In genomic region chr1:201755200-201755599, GRCh38 we compare ENCODE assay signal across 19 cellular contexts.
DNase-seq lines count a peak whose midpoint lies in the region; ATAC-seq and TF ChIP-seq lines count a peak whose summit lies in the region.
"Had no signal": no experiment of that assay in that cellular context is flagged by ENCODE, and none has a peak within 500 bp of the region (broad histone marks: within the 10 kb centered on the region; RNA-seq: fewer than 3 reads in every experiment).

No MANE protein-coding gene starts in this region.

- TF ChIP-seq CTCF in left ventricle myocardium inferior (IDR thresholded peaks at IDR 0.05; ENCODE audit: borderline replicate concordance) (no peak), heart left ventricle (IDR thresholded peaks at IDR 0.05) (no peak), ascending aorta (IDR thresholded peaks at IDR 0.05) (no peak), PC-9 (conservative IDR thresholded peaks at IDR 0.05) (no peak)

- peaks cover 6% of the 10 kb centered on the region; the same call in 1 of the 2 replicates for H3F3A ChIP-seq in PC-9 (ENCODE audit: insufficient read depth, low read depth)

- 0 out of 2 replicates have a peak, but pooled peaks cover 3% of the 10 kb centered on the region for H3K79me2 ChIP-seq in PC-9 (ENCODE audit: low read depth)

- H3K9me2 ChIP-seq in PC-9 (ENCODE audit: insufficient read depth) = no peaks in the 10 kb centered on the region

- no peaks in the 10 kb centered on the region for H3K36me3 ChIP-seq in left ventricle myocardium inferior
- no peaks in the 10 kb centered on the region for H3K36me3 ChIP-seq in heart left ventricle
- no peaks in the 10 kb centered on the region for H3K36me3 ChIP-seq in ascending aorta
- no peaks in the 10 kb centered on the region for H3K36me3 ChIP-seq in subcutaneous abdominal adipose tissue (ENCODE audit: control insufficient read depth in 5 of 5, insufficient read depth in 5 of 5, low read length in 5 of 5)
- no peaks in the 10 kb centered on the region for H3K36me3 ChIP-seq in PC-9 (ENCODE audit: low read depth)
- H3K36me3 ChIP-seq: SJSA1 had no signal

- H2AFZ ChIP-seq in PC-9 = no peak overlapping the region

- H3K9ac ChIP-seq in subcutaneous abdominal adipose tissue (ENCODE audit: low read length in 5 of 5) = no peak overlapping the region

- H3K4me1 ChIP-seq in left ventricle myocardium inferior (peaks cover 100% of the 10 kb centered on the region), heart left ventricle (peaks cover 17 to 100% (median 95%) of the 10 kb centered on the region in 12 donors), ascending aorta (peaks cover 25 to 82% of the 10 kb centered on the region in 2 donors), subcutaneous abdominal adipose tissue (ENCODE audit: control insufficient read depth in 5 of 5, insufficient read depth in 5 of 5, low read length in 5 of 5) (peaks cover 2 to 98% (median 87%) of the 10 kb centered on the region in 5 donors), PC-9 (replicated peaks; ENCODE audit: insufficient read depth) (peaks cover 22% of the 10 kb centered on the region)

- no peak overlapping the region for H3K4me2 ChIP-seq in PC-9

- no peak for DNase-seq in left ventricle myocardium inferior
- no peak for DNase-seq in heart left ventricle
- no peak for DNase-seq in ascending aorta (ENCODE audit: low spot score in 2 of 2)
- DNase-seq in PC-9 = no peak
- DNase-seq in MV-4-11 (lab: John Stamatoyannopoulos, UW) = no peak
- DNase-seq: C1 segment of cervical spinal cord; CD8-positive, alpha-beta memory T cell; DMS79; IMR-90; Karpas-422; MG63; NCI-H1092; NCI-H146; NCI-H2029 treated with DMSO at 0.1 percent for 48 hours; NCI-H2171; NCI-H526 had no signal

- peak overlapping the region; percentile 70 for H3K27ac ChIP-seq in left ventricle myocardium inferior (replicated peaks)
- peak overlapping the region in 4 of 12 donors; percentile 11 to 66 (median 42) for H3K27ac ChIP-seq in heart left ventricle
- H3K27ac ChIP-seq in ascending aorta = peak overlapping the region; percentile 97 to 98
- H3K27ac ChIP-seq in subcutaneous abdominal adipose tissue (ENCODE audit: low read depth, low read length) = peak overlapping the region; percentile 78
- H3K27ac ChIP-seq in PC-9 = no peak overlapping the region
- H3K27ac ChIP-seq: SJSA1 had no signal

- CTCF ChIA-PET in PC-9 (lab: Charles Lee) = interaction anchor here (0.6 kb wide), 1 partner anchor 1720 kb away, joined by 10 read pairs; no protein-coding TSS in a partner anchor

- H3K9me3 ChIP-seq in left ventricle myocardium inferior (replicated peaks) = no peaks in the 10 kb centered on the region
- no peaks in the 10 kb centered on the region for H3K9me3 ChIP-seq in heart left ventricle
- H3K9me3 ChIP-seq in ascending aorta = no peaks in the 10 kb centered on the region
- no peaks in the 10 kb centered on the region for H3K9me3 ChIP-seq in subcutaneous abdominal adipose tissue (ENCODE audit: control insufficient read depth in 5 of 5, low read length in 5 of 5)
- no peaks in the 10 kb centered on the region for H3K9me3 ChIP-seq in PC-9 (ENCODE audit: insufficient read depth, low read depth)
- H3K9me3 ChIP-seq: MG63, SJSA1 had no signal

- H4K20me1 ChIP-seq in PC-9 (ENCODE audit: insufficient read depth) = no peaks in the 10 kb centered on the region

- no TSS peak for BruUV-seq in PC-9 (replicated peaks; lab: Mats Ljungman, UMichigan)

- POLR2A ChIA-PET in PC-9 (lab: Charles Lee; ENCODE audit: unreplicated experiment) = interaction anchor here (0.8 kb wide), 1 partner anchor 32 kb away, joined by 9 read pairs; no protein-coding TSS in a partner anchor

- ATAC-seq in heart left ventricle (no peak), HG03457 (IDR thresholded peaks at IDR 0.05; ENCODE audit: unreplicated experiment) (no peak)

- TF ChIP-seq POLR2A in heart left ventricle (IDR thresholded peaks at IDR 0.05) = no peak

- no peaks in the 10 kb centered on the region for H3K27me3 ChIP-seq in left ventricle myocardium inferior (ENCODE audit: low read depth)
- H3K27me3 ChIP-seq in heart left ventricle = no peaks in the 10 kb centered on the region
- no peaks in the 10 kb centered on the region for H3K27me3 ChIP-seq in ascending aorta
- H3K27me3 ChIP-seq in subcutaneous abdominal adipose tissue (ENCODE audit: control insufficient read depth in 5 of 5, insufficient read depth in 4 of 5, low read length in 5 of 5) = no peaks in the 10 kb centered on the region
- H3K27me3 ChIP-seq in PC-9 (ENCODE audit: insufficient read depth, low read depth) = no peaks in the 10 kb centered on the region
- H3K27me3 ChIP-seq: MG63, SJSA1 had no signal

- H3K4me3 ChIP-seq in left ventricle myocardium inferior = no peak overlapping the region
- no peak overlapping the region for H3K4me3 ChIP-seq in heart left ventricle
- H3K4me3 ChIP-seq in ascending aorta = no peak overlapping the region
- H3K4me3 ChIP-seq in subcutaneous abdominal adipose tissue (ENCODE audit: low read depth in 1 of 5, low read length in 5 of 5) = no peak overlapping the region
- H3K4me3 ChIP-seq in PC-9 = no peak overlapping the region
- H3K4me3 ChIP-seq: MG63, SJSA1 had no signal

- intact Hi-C loops in left ventricle myocardium inferior (cut with micrococcal nuclease) = no loop called here
- intact Hi-C loops in heart left ventricle (cut with DNase I) = loop anchor here in 1 of 10 donors (5.0 kb wide), 1 partner anchor 43 kb away; no protein-coding TSS in a partner anchor
- intact Hi-C loops in ascending aorta (cut with DNase I) = no loop called here
- intact Hi-C loops in PC-9 (cut with micrococcal nuclease; ENCODE audit: unreplicated experiment) = no loop called here
